12 cellular contexts compared by ENCODE assay signal in the genomic region with DNA sequence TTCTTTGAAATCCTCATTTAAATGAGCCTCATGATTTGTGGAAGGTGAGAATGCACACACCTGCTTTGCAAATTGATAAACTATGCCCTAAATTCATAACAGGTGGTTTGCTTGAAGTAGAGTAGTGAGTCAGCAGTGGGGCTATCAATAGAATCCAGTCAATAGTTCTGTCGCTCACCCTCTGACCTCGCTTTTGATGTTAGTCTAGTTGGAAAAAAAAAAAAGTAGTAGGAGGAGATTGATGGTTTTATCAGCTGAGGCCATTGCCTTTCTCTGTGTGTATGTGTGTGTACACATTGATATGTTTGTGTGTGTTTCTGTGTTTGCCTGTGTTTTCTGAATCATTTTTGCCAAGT.
DNase-seq lines count a peak whose midpoint lies in the region; ATAC-seq and TF ChIP-seq lines count a peak whose summit lies in the region.
"Had no signal": no experiment of that assay in that cellular context is flagged by ENCODE, and none has a peak within 500 bp of the region (broad histone marks: within the 10 kb centered on the region; RNA-seq: fewer than 3 reads in every experiment).

No MANE protein-coding gene starts in this region.

- DNase-seq in progenitor cell of endocrine pancreas (ENCODE audit: low spot score, unreplicated experiment) (no peak), NCI-H526 (lab: John Stamatoyannopoulos, UW) (no peak), NCI-H2196 (lab: John Stamatoyannopoulos, UW; ENCODE audit: unreplicated experiment) (no peak), spleen (no peak)
- DNase-seq: CD4-positive, alpha-beta T cell; NCI-H2081 treated with DMSO at 0.1 percent for 48 hours had no signal

- TF ChIP-seq CTCF in progenitor cell of endocrine pancreas (IDR thresholded peaks at IDR 0.05; ENCODE audit: unreplicated experiment) (no peak), spleen (IDR thresholded peaks at IDR 0.05 in 8 of 11, conservative IDR thresholded peaks at IDR 0.05 in 3 of 11) (no peak)

- H3K4me3 ChIP-seq in spleen, result no peak overlapping the region
- H3K4me3 ChIP-seq: coronary artery, esophagus muscularis mucosa had no signal

- peak overlapping the region; percentile 73 for H3K27ac Mint-ChIP-seq in progenitor cell of endocrine pancreas
- H3K27ac Mint-ChIP-seq: CD4-positive, alpha-beta T cell had no signal

- H3K27ac ChIP-seq in spleen, result no peak overlapping the region
- H3K27ac ChIP-seq: coronary artery, esophagus muscularis mucosa had no signal

- peaks cover 18% of the 10 kb centered on the region for H3K27me3 Mint-ChIP-seq in progenitor cell of endocrine pancreas

- intact Hi-C loops in spleen (cut with DNase I; ENCODE audit: low total_unique reads), result no loop called here

- peaks cover 1% of the 10 kb centered on the region for H3K36me3 Mint-ChIP-seq in progenitor cell of endocrine pancreas (ENCODE audit: insufficient read depth)

- TF ChIP-seq POLR2A in spleen (IDR thresholded peaks at IDR 0.05), result no peak

- peaks cover 0 to 9% (median 1%) of the 10 kb centered on the region in 6 donors for H3K4me1 ChIP-seq in spleen
- H3K4me1 ChIP-seq: esophagus muscularis mucosa had no signal

- H3K9me3 ChIP-seq in spleen, result peaks cover 0 to 21% (median 4%) of the 10 kb centered on the region in 8 donors

- ATAC-seq in GM18909 (IDR thresholded peaks at IDR 0.05; ENCODE audit: poor library complexity, unreplicated experiment) (peak; percentile 77), GM21825 (IDR thresholded peaks at IDR 0.05; ENCODE audit: unreplicated experiment) (peak; percentile 65), HG03342 (IDR thresholded peaks at IDR 0.05; ENCODE audit: unreplicated experiment) (peak; percentile 65)

- no peak overlapping the region for H3K4me3 Mint-ChIP-seq in progenitor cell of endocrine pancreas (ENCODE audit: low read depth)
- H3K4me3 Mint-ChIP-seq: CD4-positive, alpha-beta T cell; neural crest cell had no signal

- H3K9me3 Mint-ChIP-seq in progenitor cell of endocrine pancreas (ENCODE audit: low read depth), result peaks cover 8% of the 10 kb centered on the region

- no peaks in the 10 kb centered on the region for H3K36me3 ChIP-seq in spleen
- H3K36me3 ChIP-seq: esophagus muscularis mucosa had no signal

- peaks cover 16% of the 10 kb centered on the region for H3K4me1 Mint-ChIP-seq in progenitor cell of endocrine pancreas (ENCODE audit: low read depth)

- 67 to 78% (median 78%) methylated on average over 2 of the region's 2 CpGs for WGBS in spleen, 5 donors

- no peaks in the 10 kb centered on the region for H3K27me3 ChIP-seq in spleen (replicated peaks in 1 of 7)
- H3K27me3 ChIP-seq: esophagus muscularis mucosa had no signal
